1 cellular context compared by ENCODE assay signal in the genomic region with DNA sequence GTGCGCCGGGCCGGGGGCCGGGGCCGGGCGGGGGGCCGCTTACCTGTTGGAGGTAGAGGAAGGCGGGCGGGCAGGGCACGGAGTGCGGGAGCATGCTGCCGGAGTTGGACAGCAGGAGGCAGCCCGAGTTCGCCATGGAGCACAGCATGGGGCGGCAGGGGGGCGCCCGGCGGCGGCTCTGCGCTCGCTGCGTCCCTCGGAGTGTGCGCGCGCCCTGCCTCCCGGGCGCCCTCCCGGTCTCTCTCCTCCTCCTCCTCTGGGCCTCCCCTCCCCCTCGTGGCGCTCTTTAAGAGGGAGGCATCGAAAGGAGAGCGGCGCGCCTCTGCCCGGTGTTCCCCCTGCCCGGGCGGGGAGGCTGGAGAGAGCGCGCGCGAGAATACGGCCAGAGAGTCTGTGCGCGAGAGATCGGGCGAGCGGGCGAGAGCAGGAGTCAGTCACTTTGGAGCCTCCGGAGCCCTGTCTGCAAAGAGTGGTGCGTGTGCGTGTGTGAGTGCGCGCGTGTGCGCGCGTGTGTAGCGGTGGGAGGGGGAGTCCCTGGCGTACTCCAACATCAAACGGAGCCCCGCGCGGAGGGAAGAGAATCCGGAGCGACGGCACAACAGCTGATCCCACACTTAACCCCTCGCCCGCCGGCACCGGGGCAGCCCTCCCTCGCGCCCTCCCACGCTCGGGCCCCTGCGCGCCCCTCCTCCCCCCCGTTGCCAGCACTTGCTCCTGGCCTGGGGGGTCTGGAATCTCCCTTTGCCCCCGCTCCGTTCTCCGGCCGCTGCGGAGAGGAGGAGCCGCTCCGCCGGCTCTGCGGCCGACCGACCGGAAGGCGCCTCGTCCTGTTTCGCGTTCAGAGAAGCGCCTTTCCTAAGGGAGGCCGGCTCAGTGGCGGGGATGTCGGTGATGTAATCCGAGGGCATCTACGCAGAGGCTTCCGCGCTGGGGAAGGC.
TF ChIP-seq lines count a peak whose summit lies in the region.

No MANE protein-coding gene starts in this region.

TF ChIP-seq in A549, 52 proteins besides CTCF, POLR2A, EP300 and RAD21 (continued from another document):
- TF ChIP-seq ZC3H11A (IDR thresholded peaks at IDR 0.05) (no peak), HDAC2 (IDR thresholded peaks at IDR 0.05) (peak; percentile 81; the same call in 1 of the 2 replicates), EHMT2 (IDR thresholded peaks at IDR 0.05; ENCODE audit: low read depth) (no peak), SMC3 (IDR thresholded peaks at IDR 0.05) (no peak; the same call in 2 of the 3 replicates), CHD4 (IDR thresholded peaks at IDR 0.05; ENCODE audit: borderline replicate concordance) (no peak), RCOR1 (IDR thresholded peaks at IDR 0.05; ENCODE audit: low read depth, low read length) (no peak), BHLHE40 (IDR thresholded peaks at IDR 0.05; ENCODE audit: low read depth, low read length) (no peak)
